35 cellular contexts compared by ENCODE assay signal in genomic region chr1:176216031-176216430, GRCh38.
"Had no signal": no experiment of that assay in that cellular context is flagged by ENCODE, and none has a peak within 500 bp of the region (broad histone marks: within the 10 kb centered on the region; RNA-seq: fewer than 3 reads in every experiment).

No MANE protein-coding gene starts in this region.

- H3K4me3 ChIP-seq: MG63 had no signal

- DNase-seq: Karpas-422, Kasumi-1, MG63, MM.1S, MV-4-11, NCI-H1048, NCI-H1092, NCI-H1092 treated with DMSO at 0.1 percent for 48 hours, NCI-H1105, NCI-H1105 treated with DMSO at 0.1 percent for 48 hours, NCI-H1417, NCI-H1417 treated with DMSO at 0.1 percent for 48 hours, NCI-H1436, NCI-H1436 treated with DMSO at 0.1 percent for 48 hours, NCI-H146, NCI-H1694, NCI-H1694 treated with DMSO at 0.1 percent for 48 hours, NCI-H187, NCI-H187 treated with DMSO at 0.1 percent for 48 hours, NCI-H1930, NCI-H2029, NCI-H2029 treated with DMSO at 0.1 percent for 48 hours, NCI-H2081, NCI-H2081 treated with DMSO at 0.1 percent for 48 hours, NCI-H2107, NCI-H2171, NCI-H2171 treated with DMSO at 0.1 percent for 48 hours, NCI-H2227 treated with DMSO at 0.1 percent for 48 hours, NCI-H226, NCI-H345, NCI-H446, NCI-H446 treated with DMSO at 0.1 percent for 48 hours, NCI-H510A, NCI-H510A treated with DMSO at 0.1 percent for 48 hours, NCI-H524 had no signal

- H3K36me3 ChIP-seq: MG63 had no signal

- H3K9me3 ChIP-seq: MG63 had no signal
